10 cellular contexts compared by ENCODE assay signal in genomic region chr15:28819019-28819929, GRCh38. TPM values are rescaled to one million over a fixed set of nuclear protein-coding genes. Genes with fewer than 3 reads are reported as not detected.
DNase-seq lines count a peak whose midpoint lies in the region; ATAC-seq lines count a peak whose summit lies in the region.
"Not testable (repeated sequence)": the region's sequence is repeated elsewhere in the genome, so short reads cannot be mapped to it uniquely, and the experiment has no call there.
"Had no signal": no experiment of that assay in that cellular context is flagged by ENCODE, and none has a peak within 500 bp of the region (broad histone marks: within the 10 kb centered on the region; RNA-seq: fewer than 3 reads in every experiment).

No MANE protein-coding gene starts in this region.

- H3K4me3 Mint-ChIP-seq in activated naive CD8-positive, alpha-beta T cell treated with anti-CD3 and anti-CD28 coated beads for 36 hours: peak overlapping the region; percentile 3
- H3K4me3 Mint-ChIP-seq in effector memory CD8-positive, alpha-beta T cell: peak overlapping the region in 1 of 2 donors; percentile 35

- H3K4me1 Mint-ChIP-seq in activated naive CD8-positive, alpha-beta T cell treated with anti-CD3 and anti-CD28 coated beads for 36 hours: peaks cover 13% of the 10 kb centered on the region
- not testable (repeated sequence) for H3K4me1 Mint-ChIP-seq in effector memory CD8-positive, alpha-beta T cell (ENCODE audit: low read depth in 2 of 2)

- not testable (repeated sequence) for H3K36me3 Mint-ChIP-seq in activated naive CD8-positive, alpha-beta T cell treated with anti-CD3 and anti-CD28 coated beads for 36 hours; effector memory CD8-positive, alpha-beta T cell (ENCODE audit: insufficient read depth)

- peak; percentile 7 for ATAC-seq in effector memory CD8-positive, alpha-beta T cell (replicated peaks)

- not testable (repeated sequence) for H3K27me3 Mint-ChIP-seq in activated naive CD8-positive, alpha-beta T cell treated with anti-CD3 and anti-CD28 coated beads for 36 hours; effector memory CD8-positive, alpha-beta T cell

- DNase-seq in H4 (ENCODE audit: low spot score): peak; percentile 4
- peak; percentile 30 for DNase-seq in NCI-H2227 treated with DMSO at 0.1 percent for 48 hours (lab: John Stamatoyannopoulos, UW)
- peak; percentile 4 to 24 for DNase-seq in activated CD4-positive, alpha-beta T cell treated with anti-CD3 and anti-CD28 coated beads for 4 hours
- not testable (repeated sequence) for DNase-seq in activated naive CD8-positive, alpha-beta T cell treated with anti-CD3 and anti-CD28 coated beads for 36 hours; effector memory CD8-positive, alpha-beta T cell
- peak; percentile 52 for DNase-seq in islet precursor cell
- peak; percentile 15 for DNase-seq in non-pigmented ciliary epithelial cell (ENCODE audit: low read depth)

- peak overlapping the region; percentile 58 for H3K27ac Mint-ChIP-seq in activated naive CD8-positive, alpha-beta T cell treated with anti-CD3 and anti-CD28 coated beads for 36 hours
- H3K27ac Mint-ChIP-seq in effector memory CD8-positive, alpha-beta T cell: peak overlapping the region in 1 of 2 donors; percentile 11

- not testable (repeated sequence) for H3K9me3 Mint-ChIP-seq in activated naive CD8-positive, alpha-beta T cell treated with anti-CD3 and anti-CD28 coated beads for 36 hours; effector memory CD8-positive, alpha-beta T cell

RNA-seq across cellular contexts. Expression of gene GOLGA6L7, which starts 29.2 kb away (rescaled TPM):
- total RNA-seq in H4 (2014; rRNA removed; shearing (Covaris generic)): not detected in 2 replicates
- not detected for total RNA-seq in activated naive CD8-positive, alpha-beta T cell treated with anti-CD3 and anti-CD28 coated beads for 36 hours
- total RNA-seq: activated B cell treated with CpG ODN at 0.5 μM for 24 hours, esophagus mucosa, liver had no signal
